Comparison of ENCODE assay signal across 8 cellular contexts in genomic region chr11:93652161-93652597, GRCh38. TPM values are rescaled to one million over a fixed set of nuclear protein-coding genes. Genes with fewer than 3 reads are reported as not detected.
DNase-seq lines count a peak whose midpoint lies in the region; ATAC-seq and TF ChIP-seq lines count a peak whose summit lies in the region.

No MANE protein-coding gene starts in this region.

- WGBS in hepatocyte (ENCODE audit: low lambda C conversion rate, missing lambda C conversion rate) = 36% methylated on average over 6 of the region's 6 CpGs

- peaks cover 8% of the 10 kb centered on the region for H3K27me3 Mint-ChIP-seq in activated T-helper 17 cell treated with anti-CD3 and anti-CD28 coated beads, Interleukin-2, amount 50 U/mL, for 72 hours

- TF ChIP-seq CTCF in A673 (conservative IDR thresholded peaks at IDR 0.05; ENCODE audit: low read depth, low read length) = peak; percentile 82
- TF ChIP-seq CTCF in DND-41 (IDR thresholded peaks at IDR 0.05; ENCODE audit: borderline replicate concordance, extremely low read depth, low read length, poor library complexity, severe bottlenecking) = peak; percentile 69
- TF ChIP-seq CTCF in hepatocyte (IDR thresholded peaks at IDR 0.05; ENCODE audit: poor library complexity) = peak; percentile 72

- H3K4me3 Mint-ChIP-seq in activated T-helper 17 cell treated with anti-CD3 and anti-CD28 coated beads, Interleukin-2, amount 50 U/mL, for 72 hours = peak overlapping the region; percentile 65

- H3K9ac ChIP-seq in DND-41 (ENCODE audit: low read depth, low read length) = no peak overlapping the region

- BruUV-seq in A673 (replicated peaks; lab: Mats Ljungman, UMichigan) = no TSS peak

- H4K20me1 ChIP-seq in DND-41 (ENCODE audit: insufficient read depth, low read length) = no peaks in the 10 kb centered on the region
- no peaks in the 10 kb centered on the region for H4K20me1 ChIP-seq in hepatocyte (ENCODE audit: insufficient read depth, poor library complexity, severe bottlenecking)

- H3K4me2 ChIP-seq in DND-41 (ENCODE audit: insufficient read depth, low read length) (no peak overlapping the region), hepatocyte (no peak overlapping the region)

- peak overlapping the region; percentile 92 for H3K27ac Mint-ChIP-seq in activated T-helper 17 cell treated with anti-CD3 and anti-CD28 coated beads, Interleukin-2, amount 50 U/mL, for 72 hours

- no peaks in the 10 kb centered on the region for H3K9me2 ChIP-seq in hepatocyte (replicated peaks; ENCODE audit: insufficient read depth)

- H3K9me3 ChIP-seq in A673 (ENCODE audit: low read depth, low read length, poor library complexity, severe bottlenecking) = no peaks in the 10 kb centered on the region
- no peaks in the 10 kb centered on the region for H3K9me3 ChIP-seq in DND-41 (ENCODE audit: insufficient read depth, low read length, severe bottlenecking)
- no peaks in the 10 kb centered on the region for H3K9me3 ChIP-seq in hepatocyte (ENCODE audit: low read depth)

- H3K27ac ChIP-seq in A673 (ENCODE audit: low read depth, low read length, poor library complexity, severe bottlenecking) (no peak overlapping the region), DND-41 (ENCODE audit: low read length) (no peak overlapping the region), hepatocyte (no peak overlapping the region)

- no peak overlapping the region for H3K4me3 ChIP-seq in A673 (ENCODE audit: low read depth, low read length, poor library complexity, severe bottlenecking)
- H3K4me3 ChIP-seq in DND-41 (ENCODE audit: low read depth in 1 of 2, low read length in 2 of 2) = no peak overlapping the region
- H3K4me3 ChIP-seq in hepatocyte = no peak overlapping the region

- peaks cover 7% of the 10 kb centered on the region for H3K4me1 Mint-ChIP-seq in activated T-helper 17 cell treated with anti-CD3 and anti-CD28 coated beads, Interleukin-2, amount 50 U/mL, for 72 hours

- H3K27me3 ChIP-seq in A673 (replicated peaks; ENCODE audit: insufficient read depth, low read depth, low read length, poor library complexity) = peaks cover 7% of the 10 kb centered on the region
- H3K27me3 ChIP-seq in DND-41 (ENCODE audit: insufficient read depth, low read length, poor library complexity) = no peaks in the 10 kb centered on the region
- H3K27me3 ChIP-seq in hepatocyte = no peaks in the 10 kb centered on the region

- H3K79me2 ChIP-seq in DND-41 (ENCODE audit: insufficient read depth, low read length) (no peaks in the 10 kb centered on the region), hepatocyte (no peaks in the 10 kb centered on the region)

- no peaks in the 10 kb centered on the region for H3K36me3 ChIP-seq in A673 (ENCODE audit: insufficient read depth, low read length, poor library complexity, severe bottlenecking)
- no peaks in the 10 kb centered on the region for H3K36me3 ChIP-seq in DND-41 (ENCODE audit: insufficient read depth, low read length)
- H3K36me3 ChIP-seq in hepatocyte (replicated peaks; ENCODE audit: insufficient read depth, low read depth) = no peaks in the 10 kb centered on the region

- H3K36me3 Mint-ChIP-seq in activated T-helper 17 cell treated with anti-CD3 and anti-CD28 coated beads, Interleukin-2, amount 50 U/mL, for 72 hours (ENCODE audit: low read depth) = no peaks in the 10 kb centered on the region

- no peak overlapping the region for H2AFZ ChIP-seq in DND-41 (ENCODE audit: low read depth, low read length)
- H2AFZ ChIP-seq in hepatocyte = no peak overlapping the region

- intact Hi-C loops in A673 (cut with micrococcal nuclease; ENCODE audit: unreplicated experiment) = loop anchor here (1.0 to 5.0 kb wide), 2 partner anchors 110 to 418 kb away; partner anchors contain the start of gene SMCO4

- CTCF ChIA-PET in A673 (lab: Charles Lee) = interaction anchor here (0.6 to 1.9 kb wide), 3 partner anchors 104 to 1052 kb away, joined by 4 to 6 read pairs (median 5); no protein-coding TSS in a partner anchor

- peak; percentile 78 for DNase-seq in A673 (ENCODE audit: low spot score)
- DNase-seq in DND-41 = peak; percentile 39
- DNase-seq in NCI-H1105 treated with DMSO at 0.1 percent for 48 hours (lab: John Stamatoyannopoulos, UW) = peak; percentile 31
- DNase-seq in hepatocyte (ENCODE audit: low spot score) = peak; percentile 43
- peak; percentile 47 for DNase-seq in smooth muscle cell of the brain vasculature (ENCODE audit: low read depth, low spot score)

- POLR2A ChIA-PET in A673 (lab: Charles Lee; ENCODE audit: low non-redundant PET) = no interaction called here

- H3K4me1 ChIP-seq in A673 (ENCODE audit: insufficient read depth, low read length, poor library complexity, severe bottlenecking) = no peaks in the 10 kb centered on the region
- H3K4me1 ChIP-seq in DND-41 (ENCODE audit: insufficient read depth, low read length) = peaks cover 29% of the 10 kb centered on the region
- no peaks in the 10 kb centered on the region for H3K4me1 ChIP-seq in hepatocyte (ENCODE audit: insufficient read depth)

- H3K9me3 Mint-ChIP-seq in activated T-helper 17 cell treated with anti-CD3 and anti-CD28 coated beads, Interleukin-2, amount 50 U/mL, for 72 hours = no peaks in the 10 kb centered on the region

- ATAC-seq in DND-41 (ENCODE audit: insufficient read depth, low read depth) = no peak
- no peak for ATAC-seq in activated T-helper 17 cell treated with anti-CD3 and anti-CD28 coated beads, Interleukin-2, amount 50 U/mL, for 72 hours (replicated peaks)
- ATAC-seq in GM18858 (IDR thresholded peaks at IDR 0.05; ENCODE audit: unreplicated experiment) = no peak
- no peak for ATAC-seq in GM19467 (IDR thresholded peaks at IDR 0.05; ENCODE audit: unreplicated experiment)

RNA-seq across cellular contexts. Expression of gene CEP295, which starts 9.3 kb away (rescaled TPM):
- 34.5 and 37.3 TPM in 2 replicates for total RNA-seq in A673 (2021)
- 10 to 100 TPM; 30.7 to 33.4 TPM for total RNA-seq in activated T-helper 17 cell treated with anti-CD3 and anti-CD28 coated beads, Interleukin-2, amount 50 U/mL, for 72 hours
- total RNA-seq in hepatocyte = 20.9 and 21.8 TPM in 2 replicates
- 1.6 and 2.9 TPM in 2 replicates for polyA plus RNA-seq in hepatocyte
